Comparison of ENCODE assay signal across 35 cellular contexts in the genomic region with DNA sequence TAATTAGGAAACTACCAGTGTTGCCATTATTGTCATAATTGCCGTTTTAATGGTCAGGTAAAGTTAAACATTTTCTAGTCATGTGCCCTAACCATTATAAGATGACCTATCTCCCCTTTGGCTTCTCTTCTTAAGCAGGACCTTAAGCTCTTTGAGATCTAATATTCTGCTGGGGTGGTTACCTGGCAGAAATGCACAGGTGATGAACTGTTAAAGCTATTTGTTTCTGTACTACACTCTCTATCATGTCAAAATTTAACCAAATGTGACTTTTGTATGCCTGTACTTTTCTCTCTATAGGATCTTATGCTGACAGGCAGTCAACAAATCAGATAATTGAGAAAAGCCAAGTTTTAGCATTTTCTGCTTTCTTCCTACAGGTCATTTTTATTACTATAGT. TPM values are rescaled to one million over a fixed set of nuclear protein-coding genes. Genes with fewer than 3 reads are reported as not detected.
A peak's percentile ranks its signal among the peaks of the same experiment; 100 is the strongest.
DNase-seq lines count a peak whose midpoint lies in the region; ATAC-seq, FAIRE-seq and TF ChIP-seq lines count a peak whose summit lies in the region.
"Had no signal": no experiment of that assay in that cellular context is flagged by ENCODE, and none has a peak within 500 bp of the region (broad histone marks: within the 10 kb centered on the region; RNA-seq: fewer than 3 reads in every experiment).

No MANE protein-coding gene starts in this region.

- intact Hi-C loops in sigmoid colon (cut with DNase I) = no loop called here

- TF ChIP-seq CTCF in A549 (IDR thresholded peaks at IDR 0.05) (no peak), sigmoid colon (IDR thresholded peaks at IDR 0.05) (no peak)

- H3K27me3 ChIP-seq in sigmoid colon = no peaks in the 10 kb centered on the region
- H3K27me3 ChIP-seq: BE2C; BLaER1; BLaER1 treated with 17β-estradiol and CSF1 and Interleukin-3, amounts not matched to agents 10 nM and 100 nM had no signal

- H3K27ac ChIP-seq in A549 (peak overlapping the region; percentile 84 to 90), sigmoid colon (peak overlapping the region in 3 of 4 donors; percentile 2 to 79 (median 35))
- H3K27ac ChIP-seq: 22Rv1; BLaER1; BLaER1 treated with 17β-estradiol and CSF1 and Interleukin-3, amounts not matched to agents 10 nM and 100 nM; C4-2B had no signal

- H3K4me1 ChIP-seq in A549 (peaks cover 100% of the 10 kb centered on the region), sigmoid colon (peaks cover 0 to 77% (median 48%) of the 10 kb centered on the region in 4 donors)
- H3K4me1 ChIP-seq: BE2C; BLaER1; BLaER1 treated with 17β-estradiol and CSF1 and Interleukin-3, amounts not matched to agents 10 nM and 100 nM had no signal

- no peak for TF ChIP-seq RAD21 in A549 (conservative IDR thresholded peaks at IDR 0.05 in 1 of 2, IDR thresholded peaks at IDR 0.05 in 1 of 2)

- TF ChIP-seq EP300 in A549 (IDR thresholded peaks at IDR 0.05) (no peak), sigmoid colon (IDR thresholded peaks at IDR 0.05) (no peak)

- ATAC-seq in A549 (no peak), HG03108 (IDR thresholded peaks at IDR 0.05; ENCODE audit: unreplicated experiment) (no peak), GM18867 (IDR thresholded peaks at IDR 0.05; ENCODE audit: unreplicated experiment) (no peak)
- ATAC-seq: CD8-positive, alpha-beta T cell had no signal

- 3% methylated on average over 1 of the region's 1 CpG for WGBS in A549 (ENCODE audit: missing lambda C conversion rate)
- WGBS in sigmoid colon, 2 donors = 93 to 95% methylated on average over 1 of the region's 1 CpG

- H3K4me2 ChIP-seq in A549 = peak overlapping the region; percentile 94
- H3K4me2 ChIP-seq: BLaER1; BLaER1 treated with 17β-estradiol and CSF1 and Interleukin-3, amounts not matched to agents 10 nM and 100 nM had no signal

- H3K9me3 ChIP-seq in A549 (no peaks in the 10 kb centered on the region), sigmoid colon (no peaks in the 10 kb centered on the region)
- H3K9me3 ChIP-seq: BE2C; BLaER1; BLaER1 treated with 17β-estradiol and CSF1 and Interleukin-3, amounts not matched to agents 10 nM and 100 nM; Caco-2 had no signal

- DNase-seq in A549 (ENCODE audit: low read depth in 1 of 2, low spot score in 1 of 2) = no peak
- peak; percentile 3 for DNase-seq in NCI-H69 (lab: John Stamatoyannopoulos, UW)
- DNase-seq in sigmoid colon = no peak
- DNase-seq in NCI-H1092 (lab: John Stamatoyannopoulos, UW) = no peak
- DNase-seq: 8988T; ACHN; AML-193; BE2C; C1 segment of cervical spinal cord; Caco-2; Calu3; CD4-positive, alpha-beta memory T cell; CD4-positive, alpha-beta T cell; CD4-positive, CD25-positive, alpha-beta regulatory T cell; CD8-positive, alpha-beta memory T cell; CD8-positive, alpha-beta T cell; COR-L47; DMS 273 treated with DMSO at 0.1 percent for 48 hours; DMS153; DMS53; DMS79; DMS79 treated with DMSO at 0.1 percent for 48 hours; DND-41; EL had no signal

- peak overlapping the region; percentile 67; the same call in 2 of the 3 replicates for H3K4me3 ChIP-seq in A549
- H3K4me3 ChIP-seq in sigmoid colon = no peak overlapping the region
- H3K4me3 ChIP-seq: BLaER1; BLaER1 treated with 17β-estradiol and CSF1 and Interleukin-3, amounts not matched to agents 10 nM and 100 nM had no signal

- TF ChIP-seq POLR2A in A549 (IDR thresholded peaks at IDR 0.05; ENCODE audit: low read length) = no peak
- no peak for TF ChIP-seq POLR2A in sigmoid colon (IDR thresholded peaks at IDR 0.05)

- POLR2A ChIA-PET in A549 (lab: Yijun Ruan, JAX) = interaction anchor here (0.6 to 1.2 kb wide), 2 partner anchors 14 to 48 kb away, joined by 3 to 6 read pairs; no protein-coding TSS in a partner anchor

- FAIRE-seq in A549 (lab: Jason Lieb, UNC) = no peak
- FAIRE-seq: A204.1, D721Med had no signal

- CTCF ChIA-PET in A549 (lab: Yijun Ruan, JAX) = interaction anchor here (1.0 to 4.7 kb wide), 8 partner anchors 9 to 121 kb away, joined by 3 to 52 read pairs (median 6); no protein-coding TSS in a partner anchor

- H3K36me3 ChIP-seq in sigmoid colon = peaks cover 0 to 57% (median 8%) of the 10 kb centered on the region in 4 donors
- H3K36me3 ChIP-seq: BE2C; BLaER1; BLaER1 treated with 17β-estradiol and CSF1 and Interleukin-3, amounts not matched to agents 10 nM and 100 nM had no signal

TF ChIP-seq in A549, 52 proteins besides CTCF, POLR2A, EP300 and RAD21 (continues in another document):
- TF ChIP-seq CBX2 (IDR thresholded peaks at IDR 0.05; ENCODE audit: borderline replicate concordance, low read depth) (no peak), POLR2AphosphoS2 (conservative IDR thresholded peaks at IDR 0.05; ENCODE audit: low read length) (peak; percentile 40; the same call in 1 of the 2 replicates), ZFP36 (IDR thresholded peaks at IDR 0.05; ENCODE audit: borderline replicate concordance, partially characterized antibody) (no peak), CBX8 (IDR thresholded peaks at IDR 0.05) (no peak), MAFK (IDR thresholded peaks at IDR 0.05; ENCODE audit: partially characterized antibody) (no peak), TFCP2L1 (CRISPR knock-in tag; IDR thresholded peaks at IDR 0.05) (peak; percentile 83; the same call in 1 of the 2 replicates), KDM1A (IDR thresholded peaks at IDR 0.05; ENCODE audit: low read depth) (no peak), NR3C1 (IDR thresholded peaks at IDR 0.05) (no peak), BHLHE40 (IDR thresholded peaks at IDR 0.05; ENCODE audit: low read depth, low read length) (no peak), CHD2 (IDR thresholded peaks at IDR 0.05; ENCODE audit: low read length, partially characterized antibody) (no peak), FOSB (CRISPR knock-in tag; IDR thresholded peaks at IDR 0.05) (no peak; the same call in 1 of the 2 replicates), RFX5 (IDR thresholded peaks at IDR 0.05) (no peak), JUN (IDR thresholded peaks at IDR 0.05) (peak; percentile 56 to 76; a peak in 3 of 5 replicates), HOXA7 (CRISPR knock-in tag; IDR thresholded peaks at IDR 0.05) (0 out of 2 replicates have a peak, but pooled peaks have one; percentile 35), CEBPB (IDR thresholded peaks at IDR 0.05) (no peak; a peak in 1 of 4 replicates), NFE2L2 (conservative IDR thresholded peaks at IDR 0.05; ENCODE audit: low read length) (no peak), ZC3H11A (IDR thresholded peaks at IDR 0.05) (no peak)
- TF ChIP-seq, protein P1, sequence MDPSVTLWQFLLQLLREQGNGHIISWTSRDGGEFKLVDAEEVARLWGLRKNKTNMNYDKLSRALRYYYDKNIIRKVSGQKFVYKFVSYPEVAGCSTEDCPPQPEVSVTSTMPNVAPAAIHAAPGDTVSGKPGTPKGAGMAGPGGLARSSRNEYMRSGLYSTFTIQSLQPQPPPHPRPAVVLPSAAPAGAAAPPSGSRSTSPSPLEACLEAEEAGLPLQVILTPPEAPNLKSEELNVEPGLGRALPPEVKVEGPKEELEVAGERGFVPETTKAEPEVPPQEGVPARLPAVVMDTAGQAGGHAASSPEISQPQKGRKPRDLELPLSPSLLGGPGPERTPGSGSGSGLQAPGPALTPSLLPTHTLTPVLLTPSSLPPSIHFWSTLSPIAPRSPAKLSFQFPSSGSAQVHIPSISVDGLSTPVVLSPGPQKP (IDR thresholded peaks at IDR 0.05; ENCODE audit: low read depth, low read length) = no peak
- TF ChIP-seq, protein P2, sequence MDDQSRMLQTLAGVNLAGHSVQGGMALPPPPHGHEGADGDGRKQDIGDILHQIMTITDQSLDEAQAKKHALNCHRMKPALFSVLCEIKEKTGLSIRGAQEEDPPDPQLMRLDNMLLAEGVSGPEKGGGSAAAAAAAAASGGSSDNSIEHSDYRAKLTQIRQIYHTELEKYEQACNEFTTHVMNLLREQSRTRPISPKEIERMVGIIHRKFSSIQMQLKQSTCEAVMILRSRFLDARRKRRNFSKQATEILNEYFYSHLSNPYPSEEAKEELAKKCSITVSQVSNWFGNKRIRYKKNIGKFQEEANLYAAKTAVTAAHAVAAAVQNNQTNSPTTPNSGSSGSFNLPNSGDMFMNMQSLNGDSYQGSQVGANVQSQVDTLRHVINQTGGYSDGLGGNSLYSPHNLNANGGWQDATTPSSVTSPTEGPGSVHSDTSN (IDR thresholded peaks at IDR 0.05) = no peak
- TF ChIP-seq, protein P3, sequence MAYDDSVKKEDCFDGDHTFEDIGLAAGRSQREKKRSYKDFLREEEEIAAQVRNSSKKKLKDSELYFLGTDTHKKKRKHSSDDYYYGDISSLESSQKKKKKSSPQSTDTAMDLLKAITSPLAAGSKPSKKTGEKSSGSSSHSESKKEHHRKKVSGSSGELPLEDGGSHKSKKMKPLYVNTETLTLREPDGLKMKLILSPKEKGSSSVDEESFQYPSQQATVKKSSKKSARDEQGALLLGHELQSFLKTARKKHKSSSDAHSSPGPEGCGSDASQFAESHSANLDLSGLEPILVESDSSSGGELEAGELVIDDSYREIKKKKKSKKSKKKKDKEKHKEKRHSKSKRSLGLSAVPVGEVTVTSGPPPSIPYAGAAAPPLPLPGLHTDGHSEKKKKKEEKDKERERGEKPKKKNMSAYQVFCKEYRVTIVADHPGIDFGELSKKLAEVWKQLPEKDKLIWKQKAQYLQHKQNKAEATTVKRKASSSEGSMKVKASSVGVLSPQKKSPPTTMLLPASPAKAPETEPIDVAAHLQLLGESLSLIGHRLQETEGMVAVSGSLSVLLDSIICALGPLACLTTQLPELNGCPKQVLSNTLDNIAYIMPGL (CRISPR knock-in tag; IDR thresholded peaks at IDR 0.05; ENCODE audit: borderline replicate concordance) = peak; percentile 44; the same call in 1 of the 2 replicates
- TF ChIP-seq, protein P4, sequence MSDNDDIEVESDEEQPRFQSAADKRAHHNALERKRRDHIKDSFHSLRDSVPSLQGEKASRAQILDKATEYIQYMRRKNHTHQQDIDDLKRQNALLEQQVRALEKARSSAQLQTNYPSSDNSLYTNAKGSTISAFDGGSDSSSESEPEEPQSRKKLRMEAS (IDR thresholded peaks at IDR 0.05) = no peak
- TF ChIP-seq, protein P5, sequence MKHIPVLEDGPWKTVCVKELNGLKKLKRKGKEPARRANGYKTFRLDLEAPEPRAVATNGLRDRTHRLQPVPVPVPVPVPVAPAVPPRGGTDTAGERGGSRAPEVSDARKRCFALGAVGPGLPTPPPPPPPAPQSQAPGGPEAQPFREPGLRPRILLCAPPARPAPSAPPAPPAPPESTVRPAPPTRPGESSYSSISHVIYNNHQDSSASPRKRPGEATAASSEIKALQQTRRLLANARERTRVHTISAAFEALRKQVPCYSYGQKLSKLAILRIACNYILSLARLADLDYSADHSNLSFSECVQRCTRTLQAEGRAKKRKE (CRISPR knock-in tag; IDR thresholded peaks at IDR 0.05; ENCODE audit: low read depth) = no peak

RNA-seq across cellular contexts. Expression of a gene that starts 23.3 kb away (rescaled TPM):
- polyA plus RNA-seq in A549 (2011; rRNA removed) = 6,119 and 8,617 TPM in 2 replicates
- 2,623 and 3,095 TPM in 2 replicates for polyA plus RNA-seq in A549 (2012; cell fraction: cytosol; rRNA removed)
- 1,463 and 2,252 TPM in 2 replicates for polyA plus RNA-seq in A549 (2012; cell fraction: nucleus; rRNA removed)
- polyA plus RNA-seq in A549 (2017; fragmentation: RNase III; extraction: RNeasy Plus Mini Kit Qiagen cat#74134 plus additional on column Dnase treatment) = 9,362 to 9,987 TPM (median 9,373 TPM) in 3 replicates
- polyA minus RNA-seq in A549 (2011; rRNA and poly(A)+ RNA removed) = 2,553 and 2,631 TPM in 2 replicates
- 100 to 1,000 TPM; 241 to 353 (median 300) TPM for total RNA-seq in sigmoid colon
- polyA plus RNA-seq in sigmoid colon = 100 to 1,000 TPM in 2 of 3 donors, 10 to 100 TPM in 1; 52.6 to 186 (median 166) TPM
- total RNA-seq: A172; B cell; CD8-positive, alpha-beta T cell; Daoy had no signal
- polyA plus RNA-seq: CD4-positive, alpha-beta memory T cell; CD8-positive, alpha-beta memory T cell had no signal

Comparison
In these comparisons a context has a peak if more than half of its experiments do, and no peak if none do; other contexts are left out.
1. RNA of a gene that starts 23.3 kb away (polyA plus RNA-seq): 1,463 to 9,987 TPM in A549; 52.6 to 186 TPM in sigmoid colon; every median in the first group is over 4 times any median in the second.